Comparison of ENCODE assay signal across 1 cellular context in genomic region chr11:68127791-68128681, GRCh38.
TF ChIP-seq lines count a peak whose summit lies in the region.

No MANE protein-coding gene starts in this region.

TF ChIP-seq in HepG2, 621 proteins besides CTCF, POLR2A, EP300 and RAD21 (continued from another document and continues in another):
- TF ChIP-seq MLLT10 (CRISPR knock-in tag; IDR thresholded peaks at IDR 0.05): no peak
- TF ChIP-seq MXD1 (CRISPR knock-in tag; IDR thresholded peaks at IDR 0.05): 0 out of 2 replicates have a peak, but pooled peaks have one; percentile 11
- TF ChIP-seq ZNF3 (CRISPR knock-in tag; IDR thresholded peaks at IDR 0.05): 0 out of 2 replicates have a peak, but pooled peaks have one; percentile 45
- TF ChIP-seq CENPBD1 (CRISPR knock-in tag; IDR thresholded peaks at IDR 0.05; ENCODE audit: borderline replicate concordance, low read depth): no peak
- no peak for TF ChIP-seq NR2F2 (IDR thresholded peaks at IDR 0.05; ENCODE audit: borderline replicate concordance, low read depth)
- peak; percentile 4; the same call in 1 of the 2 replicates for TF ChIP-seq REPIN1 (CRISPR knock-in tag; IDR thresholded peaks at IDR 0.05; ENCODE audit: borderline replicate concordance, low read depth)
- TF ChIP-seq STAG1 (CRISPR knock-in tag; IDR thresholded peaks at IDR 0.05): no peak
- no peak for TF ChIP-seq ZBTB33 (CRISPR knock-in tag; IDR thresholded peaks at IDR 0.05)
- no peak for TF ChIP-seq DBP (CRISPR knock-in tag; IDR thresholded peaks at IDR 0.05; ENCODE audit: not compliant biosample characterization)
- TF ChIP-seq ZNF775 (CRISPR knock-in tag; IDR thresholded peaks at IDR 0.05; ENCODE audit: borderline replicate concordance): no peak
- no peak for TF ChIP-seq ZNF83 (CRISPR knock-in tag; IDR thresholded peaks at IDR 0.05; ENCODE audit: borderline replicate concordance)
- TF ChIP-seq ZNF557 (CRISPR knock-in tag; IDR thresholded peaks at IDR 0.05): no peak
- TF ChIP-seq ELF4 (CRISPR knock-in tag; IDR thresholded peaks at IDR 0.05; ENCODE audit: borderline replicate concordance): no peak
- TF ChIP-seq, protein P1, sequence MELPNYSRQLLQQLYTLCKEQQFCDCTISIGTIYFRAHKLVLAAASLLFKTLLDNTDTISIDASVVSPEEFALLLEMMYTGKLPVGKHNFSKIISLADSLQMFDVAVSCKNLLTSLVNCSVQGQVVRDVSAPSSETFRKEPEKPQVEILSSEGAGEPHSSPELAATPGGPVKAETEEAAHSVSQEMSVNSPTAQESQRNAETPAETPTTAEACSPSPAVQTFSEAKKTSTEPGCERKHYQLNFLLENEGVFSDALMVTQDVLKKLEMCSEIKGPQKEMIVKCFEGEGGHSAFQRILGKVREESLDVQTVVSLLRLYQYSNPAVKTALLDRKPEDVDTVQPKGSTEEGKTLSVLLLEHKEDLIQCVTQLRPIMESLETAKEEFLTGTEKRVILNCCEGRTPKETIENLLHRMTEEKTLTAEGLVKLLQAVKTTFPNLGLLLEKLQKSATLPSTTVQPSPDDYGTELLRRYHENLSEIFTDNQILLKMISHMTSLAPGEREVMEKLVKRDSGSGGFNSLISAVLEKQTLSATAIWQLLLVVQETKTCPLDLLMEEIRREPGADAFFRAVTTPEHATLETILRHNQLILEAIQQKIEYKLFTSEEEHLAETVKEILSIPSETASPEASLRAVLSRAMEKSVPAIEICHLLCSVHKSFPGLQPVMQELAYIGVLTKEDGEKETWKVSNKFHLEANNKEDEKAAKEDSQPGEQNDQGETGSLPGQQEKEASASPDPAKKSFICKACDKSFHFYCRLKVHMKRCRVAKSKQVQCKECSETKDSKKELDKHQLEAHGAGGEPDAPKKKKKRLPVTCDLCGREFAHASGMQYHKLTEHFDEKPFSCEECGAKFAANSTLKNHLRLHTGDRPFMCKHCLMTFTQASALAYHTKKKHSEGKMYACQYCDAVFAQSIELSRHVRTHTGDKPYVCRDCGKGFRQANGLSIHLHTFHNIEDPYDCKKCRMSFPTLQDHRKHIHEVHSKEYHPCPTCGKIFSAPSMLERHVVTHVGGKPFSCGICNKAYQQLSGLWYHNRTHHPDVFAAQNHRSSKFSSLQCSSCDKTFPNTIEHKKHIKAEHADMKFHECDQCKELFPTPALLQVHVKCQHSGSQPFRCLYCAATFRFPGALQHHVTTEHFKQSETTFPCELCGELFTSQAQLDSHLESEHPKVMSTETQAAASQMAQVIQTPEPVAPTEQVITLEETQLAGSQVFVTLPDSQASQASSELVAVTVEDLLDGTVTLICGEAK (IDR thresholded peaks at IDR 0.05): no peak
- TF ChIP-seq, protein P1 (CRISPR knock-in tag; IDR thresholded peaks at IDR 0.05): no peak
- no peak for TF ChIP-seq ZNF510 (CRISPR knock-in tag; IDR thresholded peaks at IDR 0.05; ENCODE audit: low read depth)
- no peak for TF ChIP-seq EZH2 (conservative IDR thresholded peaks at IDR 0.05; ENCODE audit: low read depth, low read length)
- TF ChIP-seq HMG20B (CRISPR knock-in tag; conservative IDR thresholded peaks at IDR 0.05): no peak
- TF ChIP-seq ZNF350 (CRISPR knock-in tag; IDR thresholded peaks at IDR 0.05; ENCODE audit: borderline replicate concordance, low read depth): no peak; the same call in 1 of the 2 replicates
- no peak for TF ChIP-seq SIX4 (CRISPR knock-in tag; IDR thresholded peaks at IDR 0.05)
- TF ChIP-seq, protein P2, sequence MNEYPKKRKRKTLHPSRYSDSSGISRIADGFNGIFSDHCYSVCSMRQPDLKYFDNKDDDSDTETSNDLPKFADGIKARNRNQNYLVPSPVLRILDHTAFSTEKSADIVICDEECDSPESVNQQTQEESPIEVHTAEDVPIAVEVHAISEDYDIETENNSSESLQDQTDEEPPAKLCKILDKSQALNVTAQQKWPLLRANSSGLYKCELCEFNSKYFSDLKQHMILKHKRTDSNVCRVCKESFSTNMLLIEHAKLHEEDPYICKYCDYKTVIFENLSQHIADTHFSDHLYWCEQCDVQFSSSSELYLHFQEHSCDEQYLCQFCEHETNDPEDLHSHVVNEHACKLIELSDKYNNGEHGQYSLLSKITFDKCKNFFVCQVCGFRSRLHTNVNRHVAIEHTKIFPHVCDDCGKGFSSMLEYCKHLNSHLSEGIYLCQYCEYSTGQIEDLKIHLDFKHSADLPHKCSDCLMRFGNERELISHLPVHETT (CRISPR knock-in tag; conservative IDR thresholded peaks at IDR 0.05): no peak
- TF ChIP-seq, protein P3, sequence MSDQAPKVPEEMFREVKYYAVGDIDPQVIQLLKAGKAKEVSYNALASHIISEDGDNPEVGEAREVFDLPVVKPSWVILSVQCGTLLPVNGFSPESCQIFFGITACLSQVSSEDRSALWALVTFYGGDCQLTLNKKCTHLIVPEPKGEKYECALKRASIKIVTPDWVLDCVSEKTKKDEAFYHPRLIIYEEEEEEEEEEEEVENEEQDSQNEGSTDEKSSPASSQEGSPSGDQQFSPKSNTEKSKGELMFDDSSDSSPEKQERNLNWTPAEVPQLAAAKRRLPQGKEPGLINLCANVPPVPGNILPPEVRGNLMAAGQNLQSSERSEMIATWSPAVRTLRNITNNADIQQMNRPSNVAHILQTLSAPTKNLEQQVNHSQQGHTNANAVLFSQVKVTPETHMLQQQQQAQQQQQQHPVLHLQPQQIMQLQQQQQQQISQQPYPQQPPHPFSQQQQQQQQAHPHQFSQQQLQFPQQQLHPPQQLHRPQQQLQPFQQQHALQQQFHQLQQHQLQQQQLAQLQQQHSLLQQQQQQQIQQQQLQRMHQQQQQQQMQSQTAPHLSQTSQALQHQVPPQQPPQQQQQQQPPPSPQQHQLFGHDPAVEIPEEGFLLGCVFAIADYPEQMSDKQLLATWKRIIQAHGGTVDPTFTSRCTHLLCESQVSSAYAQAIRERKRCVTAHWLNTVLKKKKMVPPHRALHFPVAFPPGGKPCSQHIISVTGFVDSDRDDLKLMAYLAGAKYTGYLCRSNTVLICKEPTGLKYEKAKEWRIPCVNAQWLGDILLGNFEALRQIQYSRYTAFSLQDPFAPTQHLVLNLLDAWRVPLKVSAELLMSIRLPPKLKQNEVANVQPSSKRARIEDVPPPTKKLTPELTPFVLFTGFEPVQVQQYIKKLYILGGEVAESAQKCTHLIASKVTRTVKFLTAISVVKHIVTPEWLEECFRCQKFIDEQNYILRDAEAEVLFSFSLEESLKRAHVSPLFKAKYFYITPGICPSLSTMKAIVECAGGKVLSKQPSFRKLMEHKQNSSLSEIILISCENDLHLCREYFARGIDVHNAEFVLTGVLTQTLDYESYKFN (CRISPR knock-in tag; conservative IDR thresholded peaks at IDR 0.05): peak; percentile 92
- TF ChIP-seq HOXA7 (CRISPR knock-in tag; IDR thresholded peaks at IDR 0.05): no peak
- TF ChIP-seq ZIK1 (CRISPR knock-in tag; IDR thresholded peaks at IDR 0.05; ENCODE audit: borderline replicate concordance, low read depth): no peak
- no peak for TF ChIP-seq MLX (CRISPR knock-in tag; IDR thresholded peaks at IDR 0.05)
- TF ChIP-seq, protein P4, sequence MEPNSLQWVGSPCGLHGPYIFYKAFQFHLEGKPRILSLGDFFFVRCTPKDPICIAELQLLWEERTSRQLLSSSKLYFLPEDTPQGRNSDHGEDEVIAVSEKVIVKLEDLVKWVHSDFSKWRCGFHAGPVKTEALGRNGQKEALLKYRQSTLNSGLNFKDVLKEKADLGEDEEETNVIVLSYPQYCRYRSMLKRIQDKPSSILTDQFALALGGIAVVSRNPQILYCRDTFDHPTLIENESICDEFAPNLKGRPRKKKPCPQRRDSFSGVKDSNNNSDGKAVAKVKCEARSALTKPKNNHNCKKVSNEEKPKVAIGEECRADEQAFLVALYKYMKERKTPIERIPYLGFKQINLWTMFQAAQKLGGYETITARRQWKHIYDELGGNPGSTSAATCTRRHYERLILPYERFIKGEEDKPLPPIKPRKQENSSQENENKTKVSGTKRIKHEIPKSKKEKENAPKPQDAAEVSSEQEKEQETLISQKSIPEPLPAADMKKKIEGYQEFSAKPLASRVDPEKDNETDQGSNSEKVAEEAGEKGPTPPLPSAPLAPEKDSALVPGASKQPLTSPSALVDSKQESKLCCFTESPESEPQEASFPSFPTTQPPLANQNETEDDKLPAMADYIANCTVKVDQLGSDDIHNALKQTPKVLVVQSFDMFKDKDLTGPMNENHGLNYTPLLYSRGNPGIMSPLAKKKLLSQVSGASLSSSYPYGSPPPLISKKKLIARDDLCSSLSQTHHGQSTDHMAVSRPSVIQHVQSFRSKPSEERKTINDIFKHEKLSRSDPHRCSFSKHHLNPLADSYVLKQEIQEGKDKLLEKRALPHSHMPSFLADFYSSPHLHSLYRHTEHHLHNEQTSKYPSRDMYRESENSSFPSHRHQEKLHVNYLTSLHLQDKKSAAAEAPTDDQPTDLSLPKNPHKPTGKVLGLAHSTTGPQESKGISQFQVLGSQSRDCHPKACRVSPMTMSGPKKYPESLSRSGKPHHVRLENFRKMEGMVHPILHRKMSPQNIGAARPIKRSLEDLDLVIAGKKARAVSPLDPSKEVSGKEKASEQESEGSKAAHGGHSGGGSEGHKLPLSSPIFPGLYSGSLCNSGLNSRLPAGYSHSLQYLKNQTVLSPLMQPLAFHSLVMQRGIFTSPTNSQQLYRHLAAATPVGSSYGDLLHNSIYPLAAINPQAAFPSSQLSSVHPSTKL (CRISPR knock-in tag; IDR thresholded peaks at IDR 0.05): peak; percentile 81
- no peak for TF ChIP-seq HOXA3 (CRISPR knock-in tag; IDR thresholded peaks at IDR 0.05)
- no peak for TF ChIP-seq ZNF496 (CRISPR knock-in tag; IDR thresholded peaks at IDR 0.05; ENCODE audit: insufficient replicate concordance)
- TF ChIP-seq HNRNPK (IDR thresholded peaks at IDR 0.05; ENCODE audit: low read depth, low read length, poor library complexity, severe bottlenecking): no peak
- TF ChIP-seq AHR (CRISPR knock-in tag; IDR thresholded peaks at IDR 0.05): no peak
- TF ChIP-seq ZNF670 (CRISPR knock-in tag; IDR thresholded peaks at IDR 0.05; ENCODE audit: borderline replicate concordance): no peak
